Comparison of ENCODE assay signal across 14 cellular contexts in the genomic region with DNA sequence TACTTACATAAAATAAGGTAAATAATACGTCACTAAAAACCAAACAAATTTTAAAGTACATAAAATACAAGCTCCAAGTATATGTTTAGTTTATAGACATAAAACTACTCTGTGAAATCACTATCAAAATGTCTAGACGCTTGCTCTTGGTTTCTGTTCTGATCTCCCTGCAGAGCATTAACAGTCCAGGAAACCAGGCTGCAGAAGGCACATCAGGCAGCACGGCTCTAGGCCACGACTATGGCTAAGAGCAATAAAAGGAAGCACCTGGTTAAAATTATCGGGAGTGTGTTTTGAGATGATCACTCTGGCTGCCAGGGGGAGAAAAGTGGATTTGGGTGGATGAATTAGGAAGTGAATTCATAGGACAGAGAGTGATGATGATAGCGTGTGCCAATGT.
"Had no signal": no experiment of that assay in that cellular context is flagged by ENCODE, and none has a peak within 500 bp of the region (broad histone marks: within the 10 kb centered on the region; RNA-seq: fewer than 3 reads in every experiment).

No MANE protein-coding gene starts in this region.

- H3K36me3 ChIP-seq: neutrophil, stomach had no signal

- H3K9me3 ChIP-seq: neutrophil, stomach had no signal

- ATAC-seq: activated CD8-positive, alpha-beta memory T cell treated with anti-CD3 and anti-CD28 coated beads, Interleukin-2, amount 10 ng/mL, durations not matched to agents 7 days and 5 days; left colon; naive thymus-derived CD8-positive, alpha-beta T cell had no signal

- H3K4me3 ChIP-seq: stomach had no signal

- H3K27ac ChIP-seq: neutrophil, stomach had no signal

- H3K27me3 ChIP-seq: neutrophil, stomach had no signal

- H3K4me1 ChIP-seq: stomach had no signal

- DNase-seq: activated CD4-positive, alpha-beta T cell treated with anti-CD3 and anti-CD28 coated beads, Interleukin-2, amount 50 U/mL, for 4 hours; activated CD8-positive, alpha-beta memory T cell treated with anti-CD3 and anti-CD28 coated beads, Interleukin-2, amount 10 ng/mL, durations not matched to agents 7 days and 5 days; activated effector memory CD4-positive, alpha-beta T cell treated with Interleukin-2 at 50 U/mL for 16 hours; activated T-cell treated with anti-CD3 and anti-CD28 coated beads, Interleukin-2, amount 50 U/mL, for 24 hours; amniotic stem cell; cerebellar nuclear complex; immature natural killer cell; left colon; mammary epithelial cell; naive thymus-derived CD8-positive, alpha-beta T cell; retina; small intestine; stomach had no signal
